Comparison of ENCODE assay signal across 31 cellular contexts in genomic region chr7:1549357-1550004, GRCh38. TPM values are rescaled to one million over a fixed set of nuclear protein-coding genes. Genes with fewer than 3 reads are reported as not detected.
"Had no signal": no experiment of that assay in that cellular context is flagged by ENCODE, and none has a peak within 500 bp of the region (broad histone marks: within the 10 kb centered on the region; RNA-seq: fewer than 3 reads in every experiment).

No MANE protein-coding gene starts in this region.

- H3K27ac ChIP-seq: brain microvascular endothelial cell, gastroesophageal sphincter, hepatocyte, lower lobe of right lung, neutrophil, ovary, thoracic aorta, vagina had no signal

- ATAC-seq: activated CD8-positive, alpha-beta T cell treated with anti-CD3 and anti-CD28 coated beads for 36 hours; activated T-cell treated with anti-CD3 and anti-CD28 coated beads, Interleukin-2, amount 50 U/mL, for 4 hours; activated T-helper 17 cell treated with anti-CD3 and anti-CD28 coated beads, Interleukin-2, amount 50 U/mL, for 72 hours; gastroesophageal sphincter; left colon; mucosa of descending colon; natural killer cell treated with Interleukin-12 subunit alpha and Interleukin-12 subunit beta and Interleukin-15 and Interleukin-18, amount 100 ng/mL, for 72 hours; T-helper 17 cell had no signal

- H3K27me3 Mint-ChIP-seq: activated CD4-positive, alpha-beta T cell treated with anti-CD3 and anti-CD28 coated beads, Interleukin-2, amount 10 ng/mL, durations not matched to agents 7 days and 5 days; activated CD8-positive, alpha-beta T cell treated with anti-CD3 and anti-CD28 coated beads for 36 hours; activated T-helper 17 cell treated with anti-CD3 and anti-CD28 coated beads, Interleukin-2, amount 50 U/mL, for 72 hours; natural killer cell treated with Interleukin-12 subunit alpha and Interleukin-12 subunit beta and Interleukin-15 and Interleukin-18, amount 100 ng/mL, for 72 hours; progenitor cell of endocrine pancreas; T-helper 17 cell had no signal

- DNase-seq: activated CD4-positive, alpha-beta T cell treated with anti-CD3 and anti-CD28 coated beads, Interleukin-2, amount 10 ng/mL, durations not matched to agents 7 days and 5 days; activated CD4-positive, CD25-positive, alpha-beta regulatory T cell treated with anti-CD3 and anti-CD28 coated beads, Interleukin-2, amount 50 U/mL, for 72 hours; activated CD8-positive, alpha-beta T cell treated with anti-CD3 and anti-CD28 coated beads for 36 hours; activated gamma-delta T cell treated with Interleukin-2 at 50 U/mL for 16 hours; activated naive CD4-positive, alpha-beta T cell treated with anti-CD3 and anti-CD28 coated beads, Interleukin-2, amount 50 U/mL, for 16 hours; activated T-cell treated with anti-CD3 and anti-CD28 coated beads, Interleukin-2, amount 50 U/mL, for 4 hours; amniotic stem cell; brain microvascular endothelial cell; caudate nucleus; left colon; lower lobe of right lung; mesendoderm; mucosa of descending colon; ovary; retina; stimulated activated CD4-positive, alpha-beta T cell treated with anti-CD3 and anti-CD28 coated beads, Interleukin-15, amount 100 ng/mL, for 24 hours; stimulated activated CD4-positive, alpha-beta T cell treated with anti-CD3 and anti-CD28 coated beads, Interleukin-2, amount 100 ng/mL, for 24 hours; stimulated activated naive CD4-positive, alpha-beta T cell treated with Interleukin-2 at 50 U/mL for 16 hours; T-helper 17 cell; trophoblast cell had no signal

- FAIRE-seq: astrocyte, endothelial cell of umbilical vein, keratinocyte had no signal

- H2AFZ ChIP-seq: hepatocyte had no signal

- H3K36me3 Mint-ChIP-seq: natural killer cell treated with Interleukin-12 subunit alpha and Interleukin-12 subunit beta and Interleukin-15 and Interleukin-18, amount 100 ng/mL, for 72 hours had no signal

- H3K27me3 ChIP-seq: brain microvascular endothelial cell, gastroesophageal sphincter, hepatocyte, neutrophil, ovary, vagina had no signal

- H3K4me1 Mint-ChIP-seq: activated T-helper 17 cell treated with anti-CD3 and anti-CD28 coated beads, Interleukin-2, amount 50 U/mL, for 72 hours had no signal

- H3K9me3 ChIP-seq: gastroesophageal sphincter, lower lobe of right lung, mucosa of descending colon, neutrophil, ovary, thoracic aorta, vagina had no signal

- H3K4me3 ChIP-seq: gastroesophageal sphincter, hepatocyte, lower lobe of right lung, mucosa of descending colon, ovary, thoracic aorta, vagina had no signal

- H3K27ac Mint-ChIP-seq: activated CD4-positive, alpha-beta T cell treated with anti-CD3 and anti-CD28 coated beads, Interleukin-2, amount 10 ng/mL, durations not matched to agents 7 days and 5 days; activated CD8-positive, alpha-beta T cell treated with anti-CD3 and anti-CD28 coated beads for 36 hours; activated T-helper 17 cell treated with anti-CD3 and anti-CD28 coated beads, Interleukin-2, amount 50 U/mL, for 72 hours; natural killer cell treated with Interleukin-12 subunit alpha and Interleukin-12 subunit beta and Interleukin-15 and Interleukin-18, amount 100 ng/mL, for 72 hours; progenitor cell of endocrine pancreas; T-helper 17 cell had no signal

- H3K4me1 ChIP-seq: lower lobe of right lung, vagina had no signal

- H3K4me2 ChIP-seq: hepatocyte had no signal

- H3K4me3 Mint-ChIP-seq: activated CD4-positive, alpha-beta T cell treated with anti-CD3 and anti-CD28 coated beads, Interleukin-2, amount 10 ng/mL, durations not matched to agents 7 days and 5 days; activated CD8-positive, alpha-beta T cell treated with anti-CD3 and anti-CD28 coated beads for 36 hours; activated T-cell treated with anti-CD3 and anti-CD28 coated beads, Interleukin-2, amount 50 U/mL, for 4 hours; activated T-helper 17 cell treated with anti-CD3 and anti-CD28 coated beads, Interleukin-2, amount 50 U/mL, for 72 hours; natural killer cell treated with Interleukin-12 subunit alpha and Interleukin-12 subunit beta and Interleukin-15 and Interleukin-18, amount 100 ng/mL, for 72 hours; T-helper 17 cell had no signal

- H3K36me3 ChIP-seq: brain microvascular endothelial cell, ovary, vagina had no signal

- H3K79me2 ChIP-seq: hepatocyte had no signal

- H3K9me3 Mint-ChIP-seq: activated CD4-positive, alpha-beta T cell treated with anti-CD3 and anti-CD28 coated beads, Interleukin-2, amount 10 ng/mL, durations not matched to agents 7 days and 5 days; activated CD8-positive, alpha-beta T cell treated with anti-CD3 and anti-CD28 coated beads for 36 hours; activated T-cell treated with anti-CD3 and anti-CD28 coated beads, Interleukin-2, amount 50 U/mL, for 4 hours; activated T-helper 17 cell treated with anti-CD3 and anti-CD28 coated beads, Interleukin-2, amount 50 U/mL, for 72 hours; natural killer cell treated with Interleukin-12 subunit alpha and Interleukin-12 subunit beta and Interleukin-15 and Interleukin-18, amount 100 ng/mL, for 72 hours had no signal

RNA-seq across cellular contexts. Expression of gene TMEM184A, which starts 6.5 kb away (rescaled TPM):
- total RNA-seq: activated CD4-positive, alpha-beta T cell treated with anti-CD3 and anti-CD28 coated beads, Interleukin-2, amount 10 ng/mL, durations not matched to agents 7 days and 5 days; activated CD8-positive, alpha-beta T cell treated with anti-CD3 and anti-CD28 coated beads for 36 hours; activated T-helper 17 cell treated with anti-CD3 and anti-CD28 coated beads, Interleukin-2, amount 50 U/mL, for 72 hours; endothelial cell of umbilical vein; natural killer cell treated with Interleukin-12 subunit alpha and Interleukin-12 subunit beta and Interleukin-15 and Interleukin-18, amount 100 ng/mL, for 72 hours; T-helper 17 cell had no signal
